In the genomic region with DNA sequence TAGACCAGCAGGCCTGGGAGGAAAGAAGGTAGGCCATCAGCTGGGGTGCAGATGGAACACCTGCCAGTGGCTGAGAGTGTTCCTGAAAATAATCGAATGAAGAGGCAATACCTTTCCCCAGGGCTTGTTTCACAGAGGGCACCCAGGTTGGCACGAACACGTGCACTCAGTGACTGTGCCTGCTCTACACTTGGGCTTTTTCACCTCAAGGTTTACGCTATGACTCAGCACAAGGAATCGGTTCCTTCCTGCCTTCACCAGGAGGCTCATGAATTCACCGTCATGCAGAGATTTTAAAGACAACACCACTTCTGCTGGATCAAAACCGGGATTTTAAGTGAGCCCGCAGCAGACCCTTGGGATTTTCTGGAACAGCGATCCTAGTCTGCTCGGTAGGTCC, we compare ENCODE assay signal across 15 cellular contexts.
DNase-seq lines count a peak whose midpoint lies in the region; FAIRE-seq and TF ChIP-seq lines count a peak whose summit lies in the region.
"Had no signal": no experiment of that assay in that cellular context is flagged by ENCODE, and none has a peak within 500 bp of the region (broad histone marks: within the 10 kb centered on the region; RNA-seq: fewer than 3 reads in every experiment).

No MANE protein-coding gene starts in this region.

- no peak overlapping the region for H3K27ac ChIP-seq in BLaER1 treated with 17β-estradiol and CSF1 and Interleukin-3, amounts not matched to agents 10 nM and 100 nM
- peak overlapping the region; percentile 11 for H3K27ac ChIP-seq in astrocyte (ENCODE audit: low read depth, low read length)
- H3K27ac ChIP-seq in mesendoderm (ENCODE audit: low read depth, low read length) = no peak overlapping the region
- H3K27ac ChIP-seq: C4-2B, HL-60, ovary had no signal

- peaks cover 2% of the 10 kb centered on the region for H3K27me3 Mint-ChIP-seq in astrocyte (ENCODE audit: low read depth, unreplicated experiment)

- H3K79me2 ChIP-seq in astrocyte (ENCODE audit: insufficient read depth, low read length) = no peaks in the 10 kb centered on the region
- no peaks in the 10 kb centered on the region for H3K79me2 ChIP-seq in mesendoderm (ENCODE audit: control insufficient read depth, insufficient read depth, low read length)

- no peaks in the 10 kb centered on the region for H3K9me3 ChIP-seq in BLaER1 treated with 17β-estradiol and CSF1 and Interleukin-3, amounts not matched to agents 10 nM and 100 nM (replicated peaks in 1 of 11)
- no peaks in the 10 kb centered on the region for H3K9me3 ChIP-seq in astrocyte (ENCODE audit: insufficient read depth, low read depth, low read length)
- H3K9me3 ChIP-seq: ovary, Peyer's patch had no signal

- no peaks in the 10 kb centered on the region for H4K20me1 ChIP-seq in BLaER1 treated with 17β-estradiol and CSF1 and Interleukin-3, amounts not matched to agents 10 nM and 100 nM
- no peaks in the 10 kb centered on the region for H4K20me1 ChIP-seq in astrocyte (ENCODE audit: insufficient read depth, low read length)

- no peak overlapping the region for H3K18ac ChIP-seq in mesendoderm (ENCODE audit: low read length)

- H4K5ac ChIP-seq in mesendoderm (ENCODE audit: low read length) = no peak overlapping the region

- peak overlapping the region; percentile 39 for H2AFZ ChIP-seq in astrocyte (ENCODE audit: low read depth, low read length)

- in situ Hi-C loops in GM13976 (cut with MboI; ENCODE audit: low sequenced_read_pairs, unreplicated experiment) = no loop called here

- no peak overlapping the region for H3K4ac ChIP-seq in mesendoderm (ENCODE audit: low read depth, low read length)

- H3K27ac Mint-ChIP-seq in astrocyte (ENCODE audit: unreplicated experiment) = no peak overlapping the region
- H3K27ac Mint-ChIP-seq: T-helper 17 cell had no signal

- no peaks in the 10 kb centered on the region for H3K27me3 ChIP-seq in BLaER1 treated with 17β-estradiol and CSF1 and Interleukin-3, amounts not matched to agents 10 nM and 100 nM
- H3K27me3 ChIP-seq in astrocyte (ENCODE audit: insufficient read depth, low read length) (no peaks in the 10 kb centered on the region), mesendoderm (ENCODE audit: insufficient read depth, low read length, poor library complexity) (no peaks in the 10 kb centered on the region), H7 (ENCODE audit: control insufficient read depth, insufficient read depth, low read length) (no peaks in the 10 kb centered on the region; the same call in none of the 2 replicates)
- H3K27me3 ChIP-seq: ovary, Peyer's patch had no signal

- H3K79me1 ChIP-seq in mesendoderm (ENCODE audit: low read length) = no peaks in the 10 kb centered on the region

- no peaks in the 10 kb centered on the region for H3K36me3 Mint-ChIP-seq in astrocyte (ENCODE audit: low read depth, unreplicated experiment)

- no peak overlapping the region for H3K9ac ChIP-seq in BLaER1 treated with 17β-estradiol and CSF1 and Interleukin-3, amounts not matched to agents 10 nM and 100 nM
- H3K9ac ChIP-seq in astrocyte (ENCODE audit: low read length) (no peak overlapping the region), mesendoderm (ENCODE audit: low read length) (no peak overlapping the region)

- H3K4me2 ChIP-seq in BLaER1 treated with 17β-estradiol and CSF1 and Interleukin-3, amounts not matched to agents 10 nM and 100 nM = peak overlapping the region in 10 of 11 experiments; percentile 4 to 75 (median 34); a peak in 14 of 22 replicates
- H3K4me2 ChIP-seq in astrocyte (ENCODE audit: low read length) (peak overlapping the region; percentile 57), mesendoderm (ENCODE audit: low read length) (no peak overlapping the region)

- DNase-seq in GM19239 (ENCODE audit: insufficient read length, low spot score) (no peak), astrocyte (ENCODE audit: low read depth) (peak; percentile 47), mesendoderm (peak; percentile 41), H7 (no peak), mesenteric fat pad (ENCODE audit: low spot score) (no peak), SW480 (ENCODE audit: low spot score) (no peak), GM13976 (ENCODE audit: low spot score) (no peak)
- DNase-seq: activated CD8-positive, alpha-beta memory T cell treated with anti-CD3 and anti-CD28 coated beads, Interleukin-2, amount 50 U/mL, for 48 hours; MM.1S; ovary; Peyer's patch; T-helper 17 cell had no signal

- H3K56ac ChIP-seq in mesendoderm (ENCODE audit: low read length) = no peak overlapping the region

- H2BK5ac ChIP-seq in mesendoderm (ENCODE audit: low read length) = no peak overlapping the region

- peaks cover 46% of the 10 kb centered on the region for H3K4me1 Mint-ChIP-seq in astrocyte (ENCODE audit: low read depth, unreplicated experiment)

- no peak overlapping the region for H2AK5ac ChIP-seq in mesendoderm (ENCODE audit: low read length)

- no peak overlapping the region for H4K8ac ChIP-seq in mesendoderm (ENCODE audit: low read depth, low read length)

- H3K4me1 ChIP-seq in BLaER1 treated with 17β-estradiol and CSF1 and Interleukin-3, amounts not matched to agents 10 nM and 100 nM = peaks cover 2 to 60% (median 46%) of the 10 kb centered on the region in 10 experiments; a peak in 18 of 20 replicates
- H3K4me1 ChIP-seq in astrocyte (ENCODE audit: insufficient read depth, low read length) = peaks cover 39% of the 10 kb centered on the region
- H3K4me1 ChIP-seq in mesendoderm (ENCODE audit: control insufficient read depth, low read depth, low read length) = no peaks in the 10 kb centered on the region

- no CpG with 5 or more reads among the region's 10 CpGs for WGBS in mesendoderm (ENCODE audit: extremely low coverage, insufficient coverage, low lambda C conversion rate)

- H3K4me3 ChIP-seq in BLaER1 treated with 17β-estradiol and CSF1 and Interleukin-3, amounts not matched to agents 10 nM and 100 nM = no peak overlapping the region
- H3K4me3 ChIP-seq in astrocyte (ENCODE audit: insufficient read depth, low read depth, low read length) (no peak overlapping the region), mesendoderm (ENCODE audit: low read length) (no peak overlapping the region), H7 (ENCODE audit: insufficient read depth, low read depth, low read length) (no peak overlapping the region)
- H3K4me3 ChIP-seq: ovary, Peyer's patch had no signal

- TF ChIP-seq CTCF in astrocyte (IDR thresholded peaks at IDR 0.05; ENCODE audit: insufficient read depth, low read depth, low read length) (no peak), GM13976 (IDR thresholded peaks at IDR 0.05; ENCODE audit: borderline replicate concordance, control extremely low read depth, extremely low read depth, insufficient read depth, missing control alignments) (no peak)

- no peaks in the 10 kb centered on the region for H3K36me3 ChIP-seq in BLaER1 treated with 17β-estradiol and CSF1 and Interleukin-3, amounts not matched to agents 10 nM and 100 nM
- H3K36me3 ChIP-seq in astrocyte (ENCODE audit: insufficient read depth, low read length) = no peaks in the 10 kb centered on the region
- no peaks in the 10 kb centered on the region for H3K36me3 ChIP-seq in mesendoderm (ENCODE audit: control insufficient read depth, insufficient read depth, low read length)
- H3K36me3 ChIP-seq in H7 (replicated peaks; ENCODE audit: control insufficient read depth, insufficient read depth, low read length) = no peaks in the 10 kb centered on the region
- H3K36me3 ChIP-seq: ovary, Peyer's patch had no signal

- H3K9me3 Mint-ChIP-seq in astrocyte (ENCODE audit: unreplicated experiment) = no peaks in the 10 kb centered on the region

- FAIRE-seq in GM19239 (lab: Jason Lieb, UNC) = peak; percentile 69
- no peak for FAIRE-seq in astrocyte (lab: Jason Lieb, UNC)

- H3K23ac ChIP-seq in mesendoderm (ENCODE audit: low read length) = no peak overlapping the region

- no peak overlapping the region for H2BK120ac ChIP-seq in mesendoderm (ENCODE audit: low read depth, low read length)

- H3K4me3 Mint-ChIP-seq in astrocyte (ENCODE audit: unreplicated experiment) = no peak overlapping the region
- H3K4me3 Mint-ChIP-seq: T-helper 17 cell had no signal

- no peak overlapping the region for H2BK15ac ChIP-seq in mesendoderm (replicated peaks; ENCODE audit: low read depth)

Comparison
In these comparisons a context has a peak if more than half of its experiments do, and no peak if none do; other contexts are left out.
1. DNase-seq: peak in astrocyte (single experiment) and mesendoderm (single experiment); none in GM19239 (single experiment), H7 (single experiment), mesenteric fat pad (single experiment), SW480 (single experiment) and GM13976 (single experiment).